Comparison of ENCODE assay signal across 2 cellular contexts in genomic region chr10:27794157-27794556, GRCh38.
TF ChIP-seq lines count a peak whose summit lies in the region.

No MANE protein-coding gene starts in this region.

TF ChIP-seq in WTC11, 78 proteins besides CTCF, POLR2A, EP300 and RAD21 (continued from another document and continues in another):
- TF ChIP-seq ZNF425 (CRISPR knock-in tag; conservative IDR thresholded peaks at IDR 0.05) = no peak
- no peak for TF ChIP-seq TEAD4 (CRISPR knock-in tag; IDR thresholded peaks at IDR 0.05)
- TF ChIP-seq NR1H2 (CRISPR knock-in tag; IDR thresholded peaks at IDR 0.05) = no peak
- no peak for TF ChIP-seq ZMAT4 (CRISPR knock-in tag; IDR thresholded peaks at IDR 0.05)
- no peak for TF ChIP-seq MAX (CRISPR knock-in tag; IDR thresholded peaks at IDR 0.05)
- no peak for TF ChIP-seq STAT6 (CRISPR knock-in tag; conservative IDR thresholded peaks at IDR 0.05; ENCODE audit: low read depth)
- no peak for TF ChIP-seq PREB (CRISPR knock-in tag; IDR thresholded peaks at IDR 0.05; ENCODE audit: borderline replicate concordance)
- TF ChIP-seq ATF6 (CRISPR knock-in tag; IDR thresholded peaks at IDR 0.05) = no peak
- no peak for TF ChIP-seq ESRRA (CRISPR knock-in tag; IDR thresholded peaks at IDR 0.05; ENCODE audit: borderline replicate concordance)
- TF ChIP-seq NR2C2 (CRISPR knock-in tag; IDR thresholded peaks at IDR 0.05) = no peak
- no peak for TF ChIP-seq ATF1 (CRISPR knock-in tag; IDR thresholded peaks at IDR 0.05)
- TF ChIP-seq ZNF281 (CRISPR knock-in tag; IDR thresholded peaks at IDR 0.05) = no peak

TF ChIP-seq in HepG2, 621 proteins besides CTCF, POLR2A, EP300 and RAD21 (continued from another document):
- TF ChIP-seq ZBTB25 (CRISPR knock-in tag; IDR thresholded peaks at IDR 0.05) = no peak
- TF ChIP-seq RNF219 (CRISPR knock-in tag; IDR thresholded peaks at IDR 0.05) = no peak
- no peak for TF ChIP-seq ZNF674 (CRISPR knock-in tag; IDR thresholded peaks at IDR 0.05; ENCODE audit: low read depth)
